In genomic region chr12:61357496-61357895, GRCh38 we compare ENCODE assay signal across 9 cellular contexts.
"Had no signal": no experiment of that assay in that cellular context is flagged by ENCODE, and none has a peak within 500 bp of the region (broad histone marks: within the 10 kb centered on the region; RNA-seq: fewer than 3 reads in every experiment).

No MANE protein-coding gene starts in this region.

- H3K27ac ChIP-seq: GM23248, HL-60 had no signal

- H3K36me3 ChIP-seq: HAP-1 had no signal

- H3K9me3 ChIP-seq: HAP-1 had no signal

- FAIRE-seq: HTR-8/SVneo, K562 had no signal

- H3K9ac ChIP-seq: GM23248 had no signal

- H3K4me1 ChIP-seq: HAP-1 had no signal

- ATAC-seq: HCT116, K562 had no signal

- H3K4me3 ChIP-seq: GM23248, HAP-1, K562 had no signal

- H2AFZ ChIP-seq: GM23248 had no signal

- DNase-seq: H7, HFFc6, IMR-90 had no signal
